ENCODE assay signal across 12 cellular contexts in the genomic region with DNA sequence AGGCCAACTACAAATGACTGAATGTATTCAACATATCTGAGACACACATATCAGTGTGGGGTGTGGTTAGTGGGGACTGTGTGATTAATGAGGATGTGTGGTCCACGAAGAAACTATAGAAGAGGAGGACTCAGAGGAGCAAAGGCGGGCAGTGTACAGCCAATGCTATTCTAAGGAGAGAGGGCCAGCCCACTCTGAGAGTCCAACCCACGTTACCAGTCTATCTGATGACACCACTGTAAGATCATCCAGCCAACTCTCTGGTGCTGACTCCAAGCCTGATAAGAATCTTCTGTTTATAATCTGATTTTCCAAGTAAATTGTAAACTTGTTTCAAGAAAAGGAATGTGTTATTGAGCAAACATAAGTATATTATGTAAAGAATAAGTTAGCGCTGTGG. TPM values are rescaled to one million over a fixed set of nuclear protein-coding genes. Genes with fewer than 3 reads are reported as not detected.
DNase-seq lines count a peak whose midpoint lies in the region; ATAC-seq, FAIRE-seq and TF ChIP-seq lines count a peak whose summit lies in the region.
"Had no signal": no experiment of that assay in that cellular context is flagged by ENCODE, and none has a peak within 500 bp of the region (broad histone marks: within the 10 kb centered on the region; RNA-seq: fewer than 3 reads in every experiment).

No MANE protein-coding gene starts in this region.

- H3K4me1 ChIP-seq in breast epithelium = no peaks in the 10 kb centered on the region

- H3K36me3 ChIP-seq in breast epithelium (no peaks in the 10 kb centered on the region), bronchial epithelial cell (ENCODE audit: control insufficient read depth, insufficient read depth, low read length) (no peaks in the 10 kb centered on the region)

- intact Hi-C loops in MCF 10A (cut with micrococcal nuclease) = loop anchor here (10.0 kb wide), 1 partner anchor 384 kb away; no protein-coding TSS in a partner anchor
- intact Hi-C loops in breast epithelium (cut with DNase I; ENCODE audit: low total_unique reads) = loop anchor here (5.0 to 10.0 kb wide), 2 partner anchors 199 to 1074 kb away; no protein-coding TSS in a partner anchor

- H3K4me3 Mint-ChIP-seq in MCF 10A (ENCODE audit: unreplicated experiment) (no peak overlapping the region), type B pancreatic cell (no peak overlapping the region)
- H3K4me3 Mint-ChIP-seq: T-helper 17 cell had no signal

- H3K9me3 ChIP-seq in breast epithelium = no peaks in the 10 kb centered on the region

- DNase-seq in MCF 10A (ENCODE audit: unreplicated experiment) (peak; percentile 77), breast epithelium (ENCODE audit: low spot score in 2 of 2) (no peak), NCI-H2196 treated with DMSO at 0.1 percent for 48 hours (lab: John Stamatoyannopoulos, UW; ENCODE audit: unreplicated experiment) (peak; percentile 25), bronchial epithelial cell (ENCODE audit: low read depth) (peak; percentile 49), type B pancreatic cell (ENCODE audit: extremely low spot score, unreplicated experiment) (no peak), C1 segment of cervical spinal cord (lab: John Stamatoyannopoulos, UW) (no peak), DMS79 (lab: John Stamatoyannopoulos, UW) (no peak)
- DNase-seq: NCI-H1694 treated with DMSO at 0.1 percent for 48 hours, T-helper 17 cell had no signal

- CTCF ChIA-PET in MCF 10A (lab: Yijun Ruan, JAX) = interaction anchor here (0.6 to 9.1 kb wide), 12 partner anchors 13 to 946 kb away, joined by 3 to 383 read pairs (median 6); a partner anchor contains a TSS

- POLR2A ChIA-PET in MCF 10A (lab: Yijun Ruan, JAX) = interaction anchor here (1.0 to 10.7 kb wide), 12 partner anchors 10 to 258 kb away, joined by 3 to 86 read pairs (median 6); a partner anchor contains a TSS

- BruUV-seq in MCF 10A (replicated peaks; lab: Mats Ljungman, UMichigan) = no TSS peak

- no peak for FAIRE-seq in bronchial epithelial cell (lab: Jason Lieb, UNC)
- FAIRE-seq: endometrium had no signal

- H3K27me3 ChIP-seq in breast epithelium = no peaks in the 10 kb centered on the region
- H3K27me3 ChIP-seq in bronchial epithelial cell (ENCODE audit: control insufficient read depth, insufficient read depth, low read length) = no peaks in the 10 kb centered on the region

- no peak overlapping the region for H3K27ac ChIP-seq in breast epithelium
- H3K27ac ChIP-seq: C4-2B had no signal

- H3K36me3 Mint-ChIP-seq in MCF 10A (ENCODE audit: insufficient read depth, unreplicated experiment) = no peaks in the 10 kb centered on the region
- H3K36me3 Mint-ChIP-seq in type B pancreatic cell = no peaks in the 10 kb centered on the region

- TF ChIP-seq POLR2A in breast epithelium (IDR thresholded peaks at IDR 0.05) = no peak

- no peak for ATAC-seq in HG02870 (IDR thresholded peaks at IDR 0.05; ENCODE audit: unreplicated experiment)
- ATAC-seq: T-helper 17 cell had no signal

- peak overlapping the region; percentile 89 for H3K27ac Mint-ChIP-seq in MCF 10A (ENCODE audit: low read depth, unreplicated experiment)
- H3K27ac Mint-ChIP-seq in type B pancreatic cell = peak overlapping the region; percentile 74
- H3K27ac Mint-ChIP-seq: T-helper 17 cell had no signal

- H3K4me1 Mint-ChIP-seq in MCF 10A (ENCODE audit: insufficient read depth, unreplicated experiment) (peaks cover 37% of the 10 kb centered on the region), type B pancreatic cell (ENCODE audit: unreplicated experiment) (peaks cover 8% of the 10 kb centered on the region)

- TF ChIP-seq CTCF in MCF 10A (IDR thresholded peaks at IDR 0.05; ENCODE audit: unreplicated experiment) (no peak), breast epithelium (IDR thresholded peaks at IDR 0.05) (no peak), bronchial epithelial cell (IDR thresholded peaks at IDR 0.05; ENCODE audit: insufficient read depth, low read length, severe bottlenecking) (no peak), type B pancreatic cell (conservative IDR thresholded peaks at IDR 0.05) (no peak)

- no peak overlapping the region for H3K4me3 ChIP-seq in breast epithelium
- H3K4me3 ChIP-seq in bronchial epithelial cell (ENCODE audit: low read depth, low read length) = no peak overlapping the region

- H3K9me3 Mint-ChIP-seq in MCF 10A (ENCODE audit: unreplicated experiment) (no peaks in the 10 kb centered on the region), type B pancreatic cell (no peaks in the 10 kb centered on the region)

- no peaks in the 10 kb centered on the region for H3K27me3 Mint-ChIP-seq in MCF 10A (ENCODE audit: insufficient read depth, unreplicated experiment)
- no peaks in the 10 kb centered on the region for H3K27me3 Mint-ChIP-seq in type B pancreatic cell
- H3K27me3 Mint-ChIP-seq: T-helper 17 cell had no signal

RNA-seq across cellular contexts. Expression of a gene that starts 47.2 kb away (rescaled TPM):
- total RNA-seq in MCF 10A (2022) (2.6 and 3.4 TPM in 2 replicates), breast epithelium (1 to 10 TPM in 2 of 3 donors, under 1 TPM in 1; 0.64 to 1.5 (median 1.3) TPM), bronchial epithelial cell (0.26 TPM in 2 replicates), type B pancreatic cell (ENCODE audit: low replicate concordance) (1.2 and 2.7 TPM in 2 replicates)

Comparison
In these comparisons a context has a peak if more than half of its experiments do, and no peak if none do; other contexts are left out.
1. DNase-seq: peak in MCF 10A (single experiment), NCI-H2196 treated with DMSO at 0.1 percent for 48 hours (single experiment) and bronchial epithelial cell (single experiment); none in breast epithelium (0 of 2), type B pancreatic cell (single experiment), C1 segment of cervical spinal cord (0 of 14) and DMS79 (single experiment).